Comparison of ENCODE assay signal across 19 cellular contexts in the genomic region with DNA sequence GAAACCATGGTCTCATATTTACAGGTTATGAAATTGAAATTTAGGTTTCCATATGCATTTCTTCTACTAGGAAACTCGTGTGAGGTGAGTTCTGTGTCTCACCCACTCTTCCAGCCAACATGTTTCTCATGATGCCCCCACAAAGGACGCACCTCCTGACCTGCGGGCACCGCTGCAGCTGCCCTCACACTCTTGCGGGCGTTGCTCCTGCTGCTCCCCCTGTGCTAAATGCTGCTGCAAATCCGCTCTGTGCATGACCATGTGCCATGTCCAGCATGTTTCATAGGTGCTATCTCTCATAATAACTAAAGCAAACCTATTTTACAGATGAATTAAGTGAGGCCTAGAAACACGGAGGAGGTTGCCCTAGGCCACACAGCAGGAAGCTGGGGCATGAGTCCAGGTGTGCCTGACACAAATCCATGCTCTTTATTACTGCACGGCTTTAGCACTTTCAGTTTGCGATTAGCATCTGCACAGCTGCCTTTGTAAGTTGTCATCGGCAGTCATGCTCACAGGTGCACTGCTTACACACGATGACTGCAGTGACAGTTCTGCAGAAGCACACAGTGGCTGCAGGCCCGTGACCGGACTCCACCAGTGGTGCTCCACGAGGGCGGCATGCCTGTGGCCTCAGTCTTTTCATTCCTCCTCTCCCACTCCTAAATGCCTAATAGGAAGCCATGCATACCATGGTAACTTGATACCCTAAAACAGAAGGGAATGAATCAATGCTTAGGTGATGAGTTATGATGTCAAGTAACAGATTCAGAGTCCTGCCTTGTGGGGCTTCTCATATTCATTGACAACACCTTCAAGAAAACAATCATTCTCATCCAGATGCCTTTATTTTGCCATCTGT. TPM values are rescaled to one million over a fixed set of nuclear protein-coding genes. Genes with fewer than 3 reads are reported as not detected.
"Had no signal": no experiment of that assay in that cellular context is flagged by ENCODE, and none has a peak within 500 bp of the region (broad histone marks: within the 10 kb centered on the region; RNA-seq: fewer than 3 reads in every experiment).

No MANE protein-coding gene starts in this region.

- H3K27ac ChIP-seq: ascending aorta, cardiac muscle cell, heart left ventricle, right atrium auricular region, tibial nerve, vagina, VCaP had no signal

- H3K27me3 ChIP-seq: ascending aorta, cardiac muscle cell, right atrium auricular region, tibial nerve, vagina had no signal

- H3K4me1 Mint-ChIP-seq: activated CD4-positive, alpha-beta T cell treated with anti-CD3 and anti-CD28 coated beads for 36 hours; activated naive CD8-positive, alpha-beta T cell treated with anti-CD3 and anti-CD28 coated beads, Interleukin-2, amount 50 U/mL, for 24 hours; neural crest cell; stimulated activated naive B cell treated with anti-CD40 and anti-IgM and Interleukin-4, amounts not matched to agents 10 μg/mL and 1 μg/mL and 100 μg/mL, for 72 hours had no signal

- FAIRE-seq: colon, frontal cortex, islet of Langerhans had no signal

- H3K4me3 Mint-ChIP-seq: activated CD4-positive, alpha-beta T cell treated with anti-CD3 and anti-CD28 coated beads for 36 hours; activated CD8-positive, alpha-beta T cell treated with anti-CD3 and anti-CD28 coated beads for 36 hours; activated naive CD8-positive, alpha-beta T cell treated with anti-CD3 and anti-CD28 coated beads, Interleukin-2, amount 50 U/mL, for 24 hours; neural crest cell; stimulated activated naive B cell treated with anti-CD40 and anti-IgM and Interleukin-4, amounts not matched to agents 10 μg/mL and 1 μg/mL and 100 μg/mL, for 72 hours had no signal

- H3K4me3 ChIP-seq: ascending aorta, cardiac muscle cell, heart left ventricle, right atrium auricular region, tibial nerve, vagina had no signal

- ATAC-seq: activated CD4-positive, alpha-beta T cell treated with anti-CD3 and anti-CD28 coated beads for 36 hours; activated CD8-positive, alpha-beta T cell treated with anti-CD3 and anti-CD28 coated beads for 36 hours; activated naive CD8-positive, alpha-beta T cell treated with anti-CD3 and anti-CD28 coated beads, Interleukin-2, amount 50 U/mL, for 24 hours; heart left ventricle; stimulated activated naive B cell treated with anti-CD40 and anti-IgM and Interleukin-4, amounts not matched to agents 10 μg/mL and 1 μg/mL and 100 μg/mL, for 72 hours had no signal

- DNase-seq: activated CD4-positive, alpha-beta T cell treated with anti-CD3 and anti-CD28 coated beads for 36 hours; activated CD8-positive, alpha-beta memory T cell treated with anti-CD3 and anti-CD28 coated beads, Interleukin-2, amount 50 U/mL, for 48 hours; activated CD8-positive, alpha-beta T cell treated with anti-CD3 and anti-CD28 coated beads for 36 hours; activated naive CD4-positive, alpha-beta T cell treated with Interleukin-2 at 50 U/mL for 16 hours; activated naive CD8-positive, alpha-beta T cell treated with anti-CD3 and anti-CD28 coated beads, Interleukin-2, amount 50 U/mL, for 24 hours; heart left ventricle; stimulated activated naive B cell treated with anti-CD40 and anti-IgM and Interleukin-4, amounts not matched to agents 10 μg/mL and 1 μg/mL and 100 μg/mL, for 72 hours; T1000 had no signal

- H3K36me3 ChIP-seq: ascending aorta, cardiac muscle cell, heart left ventricle, right atrium auricular region, tibial nerve, vagina had no signal

- H3K27ac Mint-ChIP-seq: activated CD4-positive, alpha-beta T cell treated with anti-CD3 and anti-CD28 coated beads for 36 hours; activated CD8-positive, alpha-beta T cell treated with anti-CD3 and anti-CD28 coated beads for 36 hours; activated naive CD8-positive, alpha-beta T cell treated with anti-CD3 and anti-CD28 coated beads, Interleukin-2, amount 50 U/mL, for 24 hours; stimulated activated naive B cell treated with anti-CD40 and anti-IgM and Interleukin-4, amounts not matched to agents 10 μg/mL and 1 μg/mL and 100 μg/mL, for 72 hours had no signal

- H3K4me1 ChIP-seq: ascending aorta, heart left ventricle, right atrium auricular region, tibial nerve, vagina had no signal

RNA-seq across cellular contexts. Expression of a gene that starts 14.9 kb away (rescaled TPM):
- total RNA-seq: activated CD4-positive, alpha-beta T cell treated with anti-CD3 and anti-CD28 coated beads for 36 hours; activated CD8-positive, alpha-beta T cell treated with anti-CD3 and anti-CD28 coated beads for 36 hours; ascending aorta; cardiac muscle cell; liver; neural crest cell had no signal
- polyA plus RNA-seq: cardiac muscle cell, liver had no signal
